8 cellular contexts compared by ENCODE assay signal in genomic region chr7:134317434-134317833, GRCh38. TPM values are rescaled to one million over a fixed set of nuclear protein-coding genes. Genes with fewer than 3 reads are reported as not detected.
DNase-seq lines count a peak whose midpoint lies in the region; ATAC-seq, FAIRE-seq and TF ChIP-seq lines count a peak whose summit lies in the region.

No MANE protein-coding gene starts in this region.

- ATAC-seq in left ventricle myocardium superior, result no peak
- ATAC-seq in GM12878, result no peak
- no peak for ATAC-seq in HG03108 (IDR thresholded peaks at IDR 0.05; ENCODE audit: unreplicated experiment)
- no peak for ATAC-seq in GM19328 (IDR thresholded peaks at IDR 0.05; ENCODE audit: unreplicated experiment)

- SMC1A ChIA-PET in GM12878 (lab: Charles Lee; ENCODE audit: uncharacterized antibody, unreplicated experiment), result interaction anchor here (1.1 to 1.8 kb wide), 2 partner anchors 10 to 296 kb away, joined by 3 to 5 read pairs; no protein-coding TSS in a partner anchor

- H3K4me3 ChIP-seq in left ventricle myocardium inferior (peak overlapping the region; percentile 92), GM12878 (no peak overlapping the region), vagina (peak overlapping the region; percentile 95)

- TF ChIP-seq CTCF in left ventricle myocardium inferior (IDR thresholded peaks at IDR 0.05; ENCODE audit: borderline replicate concordance), result no peak
- no peak for TF ChIP-seq CTCF in GM12878 (IDR thresholded peaks at IDR 0.05 in 2 of 3, conservative IDR thresholded peaks at IDR 0.05 in 1 of 3; ENCODE audit: control insufficient read depth in 2 of 3, extremely low read depth in 1 of 3, insufficient read depth in 1 of 3, low read depth in 3 of 3, low read length in 3 of 3)
- TF ChIP-seq CTCF in mesothelial cell of epicardium (IDR thresholded peaks at IDR 0.05; ENCODE audit: unreplicated experiment), result no peak
- no peak for TF ChIP-seq CTCF in vagina (IDR thresholded peaks at IDR 0.05)

- intact Hi-C loops in left ventricle myocardium inferior (cut with micrococcal nuclease), result no loop called here
- intact Hi-C loops in left ventricle myocardium superior (cut with micrococcal nuclease), result no loop called here
- intact Hi-C loops in GM12878 (cut with micrococcal nuclease; ENCODE audit: unreplicated experiment), result no loop called here
- intact Hi-C loops in vagina (cut with DNase I), result no loop called here

- H3K36me3 ChIP-seq in left ventricle myocardium inferior (no peaks in the 10 kb centered on the region), GM12878 (ENCODE audit: control insufficient read depth in 2 of 2, insufficient read depth in 2 of 2, low read length in 1 of 2) (no peaks in the 10 kb centered on the region), vagina (no peaks in the 10 kb centered on the region)

- no peak for TF ChIP-seq EP300 in GM12878 (IDR thresholded peaks at IDR 0.05; ENCODE audit: borderline replicate concordance in 1 of 2, control insufficient read depth in 1 of 2, low read depth in 2 of 2, low read length in 2 of 2)

- no peak for TF ChIP-seq RAD21 in GM12878 (IDR thresholded peaks at IDR 0.05; ENCODE audit: insufficient read depth, low read depth, low read length)

- no peaks in the 10 kb centered on the region for H3K27me3 Mint-ChIP-seq in mesothelial cell of epicardium (ENCODE audit: low read depth)

- H3K9me3 Mint-ChIP-seq in mesothelial cell of epicardium, result no peaks in the 10 kb centered on the region

- no peak overlapping the region for H3K27ac Mint-ChIP-seq in mesothelial cell of epicardium

- POLR2A ChIA-PET in GM12878 (lab: Charles Lee), result interaction anchor here (1.3 to 2.1 kb wide), 2 partner anchors 24 to 330 kb away, joined by 3 to 10 read pairs; no protein-coding TSS in a partner anchor

- no peak for FAIRE-seq in GM12878 (lab: Jason Lieb, UNC)

- peak overlapping the region; percentile 90 for H3K4me3 Mint-ChIP-seq in mesothelial cell of epicardium

- in situ Hi-C loops in GM12878 (cut with MboI), result no loop called here

- peak overlapping the region; percentile 70 for H2AFZ ChIP-seq in GM12878 (ENCODE audit: control insufficient read depth, low read depth, low read length)

- H3K4me1 ChIP-seq in left ventricle myocardium inferior, result peaks cover 21% of the 10 kb centered on the region
- H3K4me1 ChIP-seq in GM12878 (ENCODE audit: control insufficient read depth, insufficient read depth, low read length), result no peaks in the 10 kb centered on the region
- peaks cover 10% of the 10 kb centered on the region for H3K4me1 ChIP-seq in vagina

- H3K4me2 ChIP-seq in GM12878 (ENCODE audit: control insufficient read depth, insufficient read depth), result peak overlapping the region; percentile 32

- 67% methylated on average over 7 of the region's 7 CpGs for WGBS in GM12878 (ENCODE audit: insufficient coverage, insufficient replicate concordance, low lambda C conversion rate, missing lambda C conversion rate)

- CTCF ChIA-PET in GM12878 (lab: Yijun Ruan, JAX), result interaction anchor here (1.5 to 2.6 kb wide), 6 partner anchors 9 to 176 kb away, joined by 5 to 12 read pairs (median 5); no protein-coding TSS in a partner anchor

- TF ChIP-seq POLR2A in GM12878 (IDR thresholded peaks at IDR 0.05; ENCODE audit: low read depth, low read length), result no peak
- TF ChIP-seq POLR2A in vagina (IDR thresholded peaks at IDR 0.05), result no peak

- H3K79me2 ChIP-seq in GM12878 (ENCODE audit: control insufficient read depth, insufficient read depth, low read length), result peaks cover 3% of the 10 kb centered on the region

- no peaks in the 10 kb centered on the region for H3K9me3 ChIP-seq in left ventricle myocardium inferior (replicated peaks)
- no peaks in the 10 kb centered on the region for H3K9me3 ChIP-seq in GM12878 (replicated peaks; ENCODE audit: control insufficient read depth, insufficient read depth, low read length)
- H3K9me3 ChIP-seq in vagina, result no peaks in the 10 kb centered on the region

- BruUV-seq in GM12878 (replicated peaks; lab: Mats Ljungman, UMichigan), result no TSS peak

- H3K27me3 ChIP-seq in left ventricle myocardium inferior (ENCODE audit: low read depth), result peaks cover 1% of the 10 kb centered on the region
- H3K27me3 ChIP-seq in GM12878 (replicated peaks in 1 of 2; ENCODE audit: control insufficient read depth in 2 of 2, insufficient read depth in 2 of 2, low read length in 1 of 2), result no peaks in the 10 kb centered on the region
- no peaks in the 10 kb centered on the region for H3K27me3 ChIP-seq in vagina

- H3K4me1 Mint-ChIP-seq in mesothelial cell of epicardium, result peaks cover 17% of the 10 kb centered on the region

- H3K27ac ChIP-seq in left ventricle myocardium inferior (replicated peaks), result peak overlapping the region; percentile 88
- no peak overlapping the region for H3K27ac ChIP-seq in GM12878 (ENCODE audit: control insufficient read depth, insufficient read depth)
- no peak overlapping the region for H3K27ac ChIP-seq in vagina

- RAD21 ChIA-PET in GM12878 (lab: Charles Lee; ENCODE audit: unreplicated experiment), result interaction anchor here (1.1 to 1.9 kb wide), 2 partner anchors 116 to 883 kb away, joined by 3 to 11 read pairs; no protein-coding TSS in a partner anchor

- no peaks in the 10 kb centered on the region for H4K20me1 ChIP-seq in GM12878 (ENCODE audit: control insufficient read depth, insufficient read depth)

- H3K36me3 Mint-ChIP-seq in mesothelial cell of epicardium, result no peaks in the 10 kb centered on the region

- no peak for DNase-seq in left ventricle myocardium inferior
- no peak for DNase-seq in left ventricle myocardium superior
- DNase-seq in GM12878 (ENCODE audit: low read depth, low spot score), result no peak
- DNase-seq in mesothelial cell of epicardium (ENCODE audit: low spot score in 2 of 2, unreplicated experiment in 2 of 2), result no peak
- DNase-seq in vagina (ENCODE audit: extremely low spot score in 2 of 2), result no peak
- DNase-seq in NCI-H1417 (lab: John Stamatoyannopoulos, UW), result no peak

- no peak overlapping the region for H3K9ac ChIP-seq in GM12878 (ENCODE audit: control insufficient read depth, insufficient read depth, low read length)

TF ChIP-seq in GM12878, 131 proteins besides CTCF, POLR2A, EP300 and RAD21 (continues in another document):
- TF ChIP-seq NFYA (IDR thresholded peaks at IDR 0.05; ENCODE audit: borderline replicate concordance, low read depth, low read length) (no peak), FOXM1 (IDR thresholded peaks at IDR 0.05; ENCODE audit: low read depth, low read length) (no peak), MYB (IDR thresholded peaks at IDR 0.05; ENCODE audit: borderline replicate concordance, low read depth, low read length) (no peak), ZNF622 (IDR thresholded peaks at IDR 0.05) (no peak), CBX5 (IDR thresholded peaks at IDR 0.05; ENCODE audit: low read depth) (no peak), ZZZ3 (IDR thresholded peaks at IDR 0.05; ENCODE audit: control insufficient read depth, insufficient read length, low read depth) (no peak), KLF5 (IDR thresholded peaks at IDR 0.05; ENCODE audit: partially characterized antibody) (no peak), HCFC1 (IDR thresholded peaks at IDR 0.05; ENCODE audit: low read length) (no peak), WRNIP1 (IDR thresholded peaks at IDR 0.05; ENCODE audit: borderline replicate concordance, low read depth, low read length) (no peak), GABPA (IDR thresholded peaks at IDR 0.05; ENCODE audit: low read depth) (no peak), MXI1 (IDR thresholded peaks at IDR 0.05; ENCODE audit: low read depth, low read length) (no peak)
- TF ChIP-seq, protein P1, sequence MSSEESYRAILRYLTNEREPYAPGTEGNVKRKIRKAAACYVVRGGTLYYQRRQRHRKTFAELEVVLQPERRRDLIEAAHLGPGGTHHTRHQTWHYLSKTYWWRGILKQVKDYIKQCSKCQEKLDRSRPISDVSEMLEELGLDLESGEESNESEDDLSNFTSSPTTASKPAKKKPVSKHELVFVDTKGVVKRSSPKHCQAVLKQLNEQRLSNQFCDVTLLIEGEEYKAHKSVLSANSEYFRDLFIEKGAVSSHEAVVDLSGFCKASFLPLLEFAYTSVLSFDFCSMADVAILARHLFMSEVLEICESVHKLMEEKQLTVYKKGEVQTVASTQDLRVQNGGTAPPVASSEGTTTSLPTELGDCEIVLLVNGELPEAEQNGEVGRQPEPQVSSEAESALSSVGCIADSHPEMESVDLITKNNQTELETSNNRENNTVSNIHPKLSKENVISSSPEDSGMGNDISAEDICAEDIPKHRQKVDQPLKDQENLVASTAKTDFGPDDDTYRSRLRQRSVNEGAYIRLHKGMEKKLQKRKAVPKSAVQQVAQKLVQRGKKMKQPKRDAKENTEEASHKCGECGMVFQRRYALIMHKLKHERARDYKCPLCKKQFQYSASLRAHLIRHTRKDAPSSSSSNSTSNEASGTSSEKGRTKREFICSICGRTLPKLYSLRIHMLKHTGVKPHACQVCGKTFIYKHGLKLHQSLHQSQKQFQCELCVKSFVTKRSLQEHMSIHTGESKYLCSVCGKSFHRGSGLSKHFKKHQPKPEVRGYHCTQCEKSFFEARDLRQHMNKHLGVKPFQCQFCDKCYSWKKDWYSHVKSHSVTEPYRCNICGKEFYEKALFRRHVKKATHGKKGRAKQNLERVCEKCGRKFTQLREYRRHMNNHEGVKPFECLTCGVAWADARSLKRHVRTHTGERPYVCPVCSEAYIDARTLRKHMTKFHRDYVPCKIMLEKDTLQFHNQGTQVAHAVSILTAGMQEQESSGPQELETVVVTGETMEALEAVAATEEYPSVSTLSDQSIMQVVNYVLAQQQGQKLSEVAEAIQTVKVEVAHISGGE (CRISPR knock-in tag; IDR thresholded peaks at IDR 0.05), result no peak

RNA-seq across cellular contexts. Expression of gene SLC35B4, which starts 0.7 kb away (rescaled TPM):
- total RNA-seq in left ventricle myocardium inferior (5.1 TPM), left ventricle myocardium superior (4.3 TPM), GM12878 (2014; rRNA removed) (11.1 and 13.1 TPM in 2 replicates), GM12878 (2014; rRNA removed; fragmentation: Illumina TruSeq; extraction: Trizol) (12.7 and 12.9 TPM in 2 replicates), GM12878 (2021) (18.7 and 19.0 TPM in 2 replicates), mesothelial cell of epicardium (24.5 to 25.8 TPM (median 25.4 TPM) in 3 replicates), vagina (13.0 TPM)
- total RNA-seq in GM12878 (2013; cell fraction: nucleolus; rRNA removed), result 18.5 and 18.7 TPM in 2 replicates
- polyA plus RNA-seq in GM12878 (2011; ENCODE audit: low read depth), result 3.4 TPM
- polyA plus RNA-seq in GM12878 (2011; rRNA removed) (18.5 and 23.2 TPM in 2 replicates), GM12878 (2014; fragmentation: Illumina TruSeq; extraction: Trizol) (14.6 and 14.9 TPM in 2 replicates), GM12878 (2014; fragmentation: Nextera tagmentation; extraction: Ambion mirVana) (1 to 10 TPM; 3.6 to 6.0 TPM), GM12878 (2014; rRNA removed) (13.3 and 23.9 TPM in 2 replicates), GM12878 (2016; fragmentation: Nextera tagmentation; extraction: Ambion mirVana) (10 to 100 TPM; 23.8 to 23.9 TPM)
- polyA plus RNA-seq in GM12878 (2011; cell fraction: cytosol; rRNA removed), result 11.9 and 15.8 TPM in 2 replicates
- polyA plus RNA-seq in GM12878 (2011; cell fraction: nucleus; rRNA removed), result 10.4 and 12.0 TPM in 2 replicates
- polyA plus RNA-seq in GM12878 (2012), result 6.3 and 6.9 TPM in 2 replicates
- polyA minus RNA-seq in GM12878 (2011; rRNA and poly(A)+ RNA removed), result 23.2 and 37.7 TPM in 2 replicates
- polyA minus RNA-seq in GM12878 (2011; cell fraction: cytosol; rRNA and poly(A)+ RNA removed), result 7.5 and 9.6 TPM in 2 replicates
- polyA minus RNA-seq in GM12878 (2011; cell fraction: nucleus; rRNA and poly(A)+ RNA removed), result 5.2 and 7.9 TPM in 2 replicates
